ENCODE assay signal across 5 cellular contexts in the genomic region with DNA sequence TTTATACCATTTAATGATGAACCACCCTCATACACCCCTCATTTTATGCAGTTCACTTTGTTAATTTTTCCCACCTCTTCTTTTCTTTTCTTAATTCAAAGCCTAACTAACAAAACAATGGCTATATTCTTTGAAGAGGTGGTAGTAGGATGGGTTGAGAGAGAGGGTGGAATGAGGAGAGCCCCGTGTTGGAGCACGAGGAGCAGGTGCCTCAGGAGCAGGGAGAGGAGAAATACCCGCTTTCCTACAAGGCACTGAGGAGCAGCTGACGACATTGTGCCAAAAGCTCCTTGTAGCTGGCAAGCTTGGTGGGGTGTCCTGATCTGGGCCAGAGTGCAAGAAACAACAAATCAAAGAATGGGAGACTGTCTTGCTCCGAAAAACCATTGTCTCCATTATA.
"Had no signal": no experiment of that assay in that cellular context is flagged by ENCODE, and none has a peak within 500 bp of the region (broad histone marks: within the 10 kb centered on the region; RNA-seq: fewer than 3 reads in every experiment).

No MANE protein-coding gene starts in this region.

- H3K4me2 ChIP-seq: GM23338 had no signal

- H3K4me3 Mint-ChIP-seq: GM23338, H9 had no signal

- DNase-seq: H9, HCEC 1CT, IMR-90 had no signal

- H2AFZ ChIP-seq: GM23338 had no signal

- H3K4me1 Mint-ChIP-seq: GM23338 had no signal

- H3K4me3 ChIP-seq: GM23338, K562 had no signal

- H3K27ac Mint-ChIP-seq: GM23338, H9 had no signal

- ATAC-seq: GM23338, K562 had no signal
